ENCODE assay signal across 2 cellular contexts in genomic region chr13:108034909-108035308, GRCh38.
TF ChIP-seq lines count a peak whose summit lies in the region.

No MANE protein-coding gene starts in this region.

TF ChIP-seq in HepG2, 621 proteins besides CTCF, POLR2A, EP300 and RAD21 (continued from another document):
- TF ChIP-seq ZNF770 (CRISPR knock-in tag; IDR thresholded peaks at IDR 0.05) (no peak), PITX1 (CRISPR knock-in tag; IDR thresholded peaks at IDR 0.05) (no peak)
TF ChIP-seq in HepG2: peak in this region for 1.

TF ChIP-seq in GM12878, 131 proteins besides CTCF, POLR2A, EP300 and RAD21 (continued from another document):
- TF ChIP-seq USF2 (IDR thresholded peaks at IDR 0.05; ENCODE audit: borderline replicate concordance, low read depth, low read length) = no peak
- no peak for TF ChIP-seq SREBF2 (IDR thresholded peaks at IDR 0.05; ENCODE audit: low read length)
- no peak for TF ChIP-seq STAT1 (conservative IDR thresholded peaks at IDR 0.05)
- TF ChIP-seq RAD51 (IDR thresholded peaks at IDR 0.05) = no peak
